20 cellular contexts compared by ENCODE assay signal in the genomic region with DNA sequence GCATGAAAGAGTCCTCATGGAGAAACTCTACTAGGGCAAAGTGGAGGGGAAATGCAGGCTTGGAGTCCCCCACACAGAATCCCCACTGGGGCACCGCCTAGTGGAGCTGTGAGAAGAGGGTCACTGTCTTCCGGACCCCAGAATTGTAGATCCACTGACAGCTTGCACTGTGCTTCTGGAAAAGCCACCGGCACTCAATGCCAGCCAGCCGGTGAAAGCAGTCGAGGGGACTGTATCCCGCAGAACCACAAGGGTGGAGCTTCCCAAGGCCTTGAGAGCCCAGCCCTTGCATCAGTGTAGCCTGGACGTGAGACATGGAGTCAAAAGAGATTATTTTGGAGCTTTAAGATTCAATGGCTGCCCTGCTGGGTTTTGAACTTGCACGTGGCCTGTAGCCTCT. TPM values are rescaled to one million over a fixed set of nuclear protein-coding genes. Genes with fewer than 3 reads are reported as not detected.
"Had no signal": no experiment of that assay in that cellular context is flagged by ENCODE, and none has a peak within 500 bp of the region (broad histone marks: within the 10 kb centered on the region; RNA-seq: fewer than 3 reads in every experiment).

No MANE protein-coding gene starts in this region.

- DNase-seq: cerebellar nuclear complex; effector memory CD8-positive, alpha-beta T cell; erythroblast; foreskin melanocyte; head of caudate nucleus; kidney glomerular epithelial cell; mucosa of descending colon; naive thymus-derived CD8-positive, alpha-beta T cell; psoas muscle; retina; right lobe of liver; stimulated activated CD4-positive, alpha-beta T cell treated with anti-CD3 and anti-CD28 coated beads, Interleukin-4, amount 100 ng/mL, for 1 hour; stimulated activated CD8-positive, alpha-beta memory T cell treated with anti-CD3 and anti-CD28 coated beads, Interleukin-4, amount 100 ng/mL, for 48 hours; upper lobe of right lung had no signal

- H3K4me1 Mint-ChIP-seq: naive thymus-derived CD8-positive, alpha-beta T cell; stimulated activated effector memory CD8-positive, alpha-beta T cell treated with anti-CD3 and anti-CD28 coated beads, Interleukin-12 subunit alpha, Interleukin-12 subunit beta, amount 100 ng/mL, for 72 hours had no signal

- H3K9me3 ChIP-seq: mucosa of descending colon, neutrophil, psoas muscle, right lobe of liver, tibial nerve, upper lobe of right lung had no signal

- H3K27ac ChIP-seq: hepatocyte, neutrophil, psoas muscle, right lobe of liver, tibial nerve, upper lobe of right lung had no signal

- H3K4me3 Mint-ChIP-seq: dendritic cell treated with granulocyte-macrophage colony-stimulating factor and Interleukin-4, amounts not matched to agents 40 ng/mL and 50 ng/mL, for 4 days; effector memory CD8-positive, alpha-beta T cell; naive thymus-derived CD8-positive, alpha-beta T cell; stimulated activated effector memory CD8-positive, alpha-beta T cell treated with anti-CD3 and anti-CD28 coated beads, Interleukin-12 subunit alpha, Interleukin-12 subunit beta, amount 100 ng/mL, for 72 hours; stimulated activated naive CD8-positive, alpha-beta T cell treated with anti-CD3 and anti-CD28 coated beads, Interleukin-15, Interleukin-2, amounts not matched to agents 100 ng/mL and 50 ng/mL, for 24 hours had no signal

- H3K36me3 Mint-ChIP-seq: naive thymus-derived CD8-positive, alpha-beta T cell; stimulated activated effector memory CD8-positive, alpha-beta T cell treated with anti-CD3 and anti-CD28 coated beads, Interleukin-12 subunit alpha, Interleukin-12 subunit beta, amount 100 ng/mL, for 72 hours had no signal

- H3K9me3 Mint-ChIP-seq: dendritic cell treated with granulocyte-macrophage colony-stimulating factor and Interleukin-4, amounts not matched to agents 40 ng/mL and 50 ng/mL, for 4 days; effector memory CD8-positive, alpha-beta T cell; stimulated activated naive CD8-positive, alpha-beta T cell treated with anti-CD3 and anti-CD28 coated beads, Interleukin-15, Interleukin-2, amounts not matched to agents 100 ng/mL and 50 ng/mL, for 24 hours had no signal

- H3K27ac Mint-ChIP-seq: dendritic cell treated with granulocyte-macrophage colony-stimulating factor and Interleukin-4, amounts not matched to agents 40 ng/mL and 50 ng/mL, for 4 days; effector memory CD8-positive, alpha-beta T cell; naive thymus-derived CD8-positive, alpha-beta T cell; stimulated activated effector memory CD8-positive, alpha-beta T cell treated with anti-CD3 and anti-CD28 coated beads, Interleukin-12 subunit alpha, Interleukin-12 subunit beta, amount 100 ng/mL, for 72 hours; stimulated activated naive CD8-positive, alpha-beta T cell treated with anti-CD3 and anti-CD28 coated beads, Interleukin-15, Interleukin-2, amounts not matched to agents 100 ng/mL and 50 ng/mL, for 24 hours had no signal

- H3K36me3 ChIP-seq: neutrophil, right lobe of liver, tibial nerve, upper lobe of right lung had no signal

- H3K4me1 ChIP-seq: psoas muscle, right lobe of liver, tibial nerve, upper lobe of right lung had no signal

- H3K4me3 ChIP-seq: hepatocyte, mucosa of descending colon, psoas muscle, right lobe of liver, tibial nerve, upper lobe of right lung had no signal

- ATAC-seq: effector memory CD8-positive, alpha-beta T cell; mucosa of descending colon; naive thymus-derived CD8-positive, alpha-beta T cell; psoas muscle; right lobe of liver; stimulated activated effector memory CD8-positive, alpha-beta T cell treated with anti-CD3 and anti-CD28 coated beads, Interleukin-12 subunit alpha, Interleukin-12 subunit beta, amount 100 ng/mL, for 72 hours; upper lobe of right lung had no signal

- H3K27me3 ChIP-seq: right lobe of liver, tibial nerve, upper lobe of right lung had no signal

RNA-seq across cellular contexts. Expression of a gene that starts 47.2 kb away (rescaled TPM):
- total RNA-seq: naive thymus-derived CD8-positive, alpha-beta T cell had no signal
